ENCODE assay signal across 20 cellular contexts in genomic region chr13:43346427-43346826, GRCh38.
"Had no signal": no experiment of that assay in that cellular context is flagged by ENCODE, and none has a peak within 500 bp of the region (broad histone marks: within the 10 kb centered on the region; RNA-seq: fewer than 3 reads in every experiment).

No MANE protein-coding gene starts in this region.

- H3K4me3 ChIP-seq: breast epithelium had no signal

- H3K9me3 ChIP-seq: breast epithelium had no signal

- DNase-seq: activated B cell treated with CpG ODN at 0.5 μM for 24 hours; activated CD4-positive, alpha-beta T cell treated with anti-CD3 and anti-CD28 coated beads for 48 hours; activated CD8-positive, alpha-beta memory T cell treated with anti-CD3 and anti-CD28 coated beads, Interleukin-2, amount 50 U/mL, for 4 hours; activated CD8-positive, alpha-beta T cell treated with anti-CD3 and anti-CD28 coated beads, Interleukin-2, amount 10 ng/mL, durations not matched to agents 7 days and 5 days; activated gamma-delta T cell treated with Interleukin-2 at 50 U/mL for 16 hours; activated naive CD8-positive, alpha-beta T cell treated with anti-CD3 and anti-CD28 coated beads for 36 hours; activated T-cell treated with anti-CD3 and anti-CD28 coated beads, Interleukin-2, amount 50 U/mL, for 48 hours; dermis blood vessel endothelial cell; effector memory CD8-positive, alpha-beta T cell; islet precursor cell; mammary epithelial cell; natural killer cell; posterior cingulate gyrus; retina; stimulated activated naive CD4-positive, alpha-beta T cell; T-helper 1 cell; T1000 had no signal

- H3K27ac ChIP-seq: breast epithelium, epithelial cell of prostate had no signal

- ATAC-seq: activated CD8-positive, alpha-beta T cell treated with anti-CD3 and anti-CD28 coated beads, Interleukin-2, amount 10 ng/mL, durations not matched to agents 7 days and 5 days; effector memory CD8-positive, alpha-beta T cell; left lobe of liver; natural killer cell had no signal

- H3K4me1 ChIP-seq: breast epithelium had no signal

- H3K27me3 ChIP-seq: breast epithelium had no signal

- H3K36me3 ChIP-seq: breast epithelium had no signal
